Comparison of ENCODE assay signal across 10 cellular contexts in genomic region chr14:70888681-70889175, GRCh38. TPM values are rescaled to one million over a fixed set of nuclear protein-coding genes. Genes with fewer than 3 reads are reported as not detected.
DNase-seq lines count a peak whose midpoint lies in the region; ATAC-seq, FAIRE-seq and TF ChIP-seq lines count a peak whose summit lies in the region.
"Had no signal": no experiment of that assay in that cellular context is flagged by ENCODE, and none has a peak within 500 bp of the region (broad histone marks: within the 10 kb centered on the region; RNA-seq: fewer than 3 reads in every experiment).

No MANE protein-coding gene starts in this region.

- peak overlapping the region; percentile 93 for H3K27ac ChIP-seq in neural cell (ENCODE audit: low read length)

- TF ChIP-seq RAD21 in neural cell (conservative IDR thresholded peaks at IDR 0.05) = peak; percentile 29

- H3K9ac ChIP-seq in Loucy (ENCODE audit: low read depth, low read length, poor library complexity, severe bottlenecking) (no peak overlapping the region), neural cell (ENCODE audit: low read length) (peak overlapping the region; percentile 64)

- H3K79me2 ChIP-seq in Loucy (ENCODE audit: insufficient read depth, low read length) (no peaks in the 10 kb centered on the region), neural cell (replicated peaks; ENCODE audit: insufficient read depth, low read length) (no peaks in the 10 kb centered on the region)

- H3F3A ChIP-seq in Loucy (ENCODE audit: low read depth) = peaks cover 5% of the 10 kb centered on the region; the same call in 1 of the 2 replicates
- H3F3A ChIP-seq in neural cell (ENCODE audit: insufficient read depth, low read length, poor library complexity, severe bottlenecking) = peaks cover 7% of the 10 kb centered on the region

- peak overlapping the region; percentile 33; the same call in 1 of the 2 replicates for H2AFZ ChIP-seq in Loucy (ENCODE audit: low read length)
- H2AFZ ChIP-seq in neural cell (ENCODE audit: low read depth, low read length) = peak overlapping the region; percentile 28

- peak; percentile 11 for DNase-seq in Daoy (ENCODE audit: low read depth)
- DNase-seq in bronchial epithelial cell (ENCODE audit: low read depth) = peak; percentile 95
- DNase-seq in cerebellum (ENCODE audit: low spot score) = no peak
- DNase-seq: activated gamma-delta T cell, endodermal cell had no signal

- no peaks in the 10 kb centered on the region for H3K27me3 ChIP-seq in Loucy (ENCODE audit: insufficient read depth, low read length, poor library complexity, severe bottlenecking)
- no peaks in the 10 kb centered on the region for H3K27me3 ChIP-seq in bronchial epithelial cell (ENCODE audit: control insufficient read depth, insufficient read depth, low read length)
- H3K27me3 ChIP-seq in neural cell (ENCODE audit: insufficient read depth, low read depth, low read length) = no peaks in the 10 kb centered on the region

- H3K9me3 ChIP-seq in Loucy (ENCODE audit: insufficient read depth, low read depth, low read length) (no peaks in the 10 kb centered on the region), neural cell (ENCODE audit: low read length) (no peaks in the 10 kb centered on the region)

- no peaks in the 10 kb centered on the region for H4K20me1 ChIP-seq in Loucy (ENCODE audit: insufficient read depth, low read length, poor library complexity, severe bottlenecking)
- H4K20me1 ChIP-seq in neural cell (ENCODE audit: insufficient read depth) = no peaks in the 10 kb centered on the region

- TF ChIP-seq CTCF in Loucy (conservative IDR thresholded peaks at IDR 0.05; ENCODE audit: low read length) = no peak
- TF ChIP-seq CTCF in bronchial epithelial cell (IDR thresholded peaks at IDR 0.05; ENCODE audit: insufficient read depth, low read length, severe bottlenecking) = no peak
- TF ChIP-seq CTCF in neural cell (IDR thresholded peaks at IDR 0.05; ENCODE audit: poor library complexity, severe bottlenecking) = no peak

- peaks cover 71% of the 10 kb centered on the region for H3K4me1 ChIP-seq in Loucy (ENCODE audit: insufficient read depth, low read length, poor library complexity, severe bottlenecking)

- ATAC-seq in HG02763 (IDR thresholded peaks at IDR 0.05; ENCODE audit: unreplicated experiment) = no peak
- ATAC-seq in GM18858 (IDR thresholded peaks at IDR 0.05; ENCODE audit: unreplicated experiment) = no peak
- ATAC-seq: K562 had no signal

- H3K4me3 ChIP-seq in Loucy (ENCODE audit: low read length, poor library complexity, severe bottlenecking) = no peak overlapping the region
- no peak overlapping the region for H3K4me3 ChIP-seq in bronchial epithelial cell (ENCODE audit: low read depth, low read length)
- H3K4me3 ChIP-seq in neural cell (ENCODE audit: low read length) = peak overlapping the region; percentile 48
- H3K4me3 ChIP-seq: K562 had no signal

- H3K4me2 ChIP-seq in Loucy (ENCODE audit: low read depth, low read length, poor library complexity, severe bottlenecking) = peak overlapping the region; percentile 0
- peak overlapping the region; percentile 28 for H3K4me2 ChIP-seq in neural cell (ENCODE audit: low read length)

- no peaks in the 10 kb centered on the region for H3K9me2 ChIP-seq in Loucy (replicated peaks; ENCODE audit: low read depth, low read length)
- H3K9me2 ChIP-seq in neural cell (ENCODE audit: insufficient read depth, low read length) = no peaks in the 10 kb centered on the region

- peak; percentile 87 for TF ChIP-seq EP300 in neural cell (conservative IDR thresholded peaks at IDR 0.05; ENCODE audit: poor library complexity, severe bottlenecking)

- no peaks in the 10 kb centered on the region for H3K36me3 ChIP-seq in Loucy (ENCODE audit: insufficient read depth, low read length)
- H3K36me3 ChIP-seq in bronchial epithelial cell (ENCODE audit: control insufficient read depth, insufficient read depth, low read length) = no peaks in the 10 kb centered on the region
- H3K36me3 ChIP-seq in neural cell (ENCODE audit: insufficient read depth, low read length) = no peaks in the 10 kb centered on the region

- FAIRE-seq in bronchial epithelial cell (lab: Jason Lieb, UNC) = no peak
- FAIRE-seq: K562 had no signal

TF ChIP-seq in neural cell, 6 proteins besides CTCF, POLR2A, EP300 and RAD21:
- TF ChIP-seq REST (IDR thresholded peaks at IDR 0.05; ENCODE audit: borderline replicate concordance) (peak; percentile 83), TAF1 (IDR thresholded peaks at IDR 0.05; ENCODE audit: low read depth) (peak; percentile 58), SMC3 (conservative IDR thresholded peaks at IDR 0.05; ENCODE audit: poor library complexity) (peak; percentile 26), POLR2AphosphoS5 (IDR thresholded peaks at IDR 0.05) (peak; percentile 79), EZH2 (IDR thresholded peaks at IDR 0.05; ENCODE audit: borderline replicate concordance, insufficient read depth, low read length, poor library complexity, severe bottlenecking) (no peak), MXI1 (conservative IDR thresholded peaks at IDR 0.05; ENCODE audit: poor library complexity, severe bottlenecking) (peak; percentile 55)

RNA-seq across cellular contexts. Expression of gene PCNX1, which starts 18.5 kb away (rescaled TPM):
- 17.2 and 21.6 TPM in 2 replicates for total RNA-seq in Daoy (2014; rRNA removed; shearing (Covaris generic))
- total RNA-seq in bronchial epithelial cell (24.5 and 34.4 TPM in 2 replicates), cerebellum (130 TPM)
- polyA plus RNA-seq in neural cell = 21.7 and 23.7 TPM in 2 replicates
- 126 and 141 TPM in 2 replicates for polyA minus RNA-seq in neural cell
